Comparison of ENCODE assay signal across 17 cellular contexts in genomic region chr6:164751395-164751794, GRCh38.
DNase-seq lines count a peak whose midpoint lies in the region; ATAC-seq and TF ChIP-seq lines count a peak whose summit lies in the region.
"Had no signal": no experiment of that assay in that cellular context is flagged by ENCODE, and none has a peak within 500 bp of the region (broad histone marks: within the 10 kb centered on the region; RNA-seq: fewer than 3 reads in every experiment).

No MANE protein-coding gene starts in this region.

- H3K4me3 Mint-ChIP-seq in GM23338: no peak overlapping the region
- H3K4me3 Mint-ChIP-seq in stimulated activated memory B cell treated with anti-CD40 and anti-IgM and Interleukin-4, amounts not matched to agents 10 μg/mL and 1 μg/mL and 100 μg/mL, for 72 hours: no peak overlapping the region
- H3K4me3 Mint-ChIP-seq: B cell; CD4-positive, alpha-beta T cell; CD8-positive, alpha-beta T cell had no signal

- peaks cover 8% of the 10 kb centered on the region; the same call in 1 of the 3 replicates for H3K36me3 Mint-ChIP-seq in GM23338 (ENCODE audit: low read depth)
- no peaks in the 10 kb centered on the region for H3K36me3 Mint-ChIP-seq in stimulated activated memory B cell treated with anti-CD40 and anti-IgM and Interleukin-4, amounts not matched to agents 10 μg/mL and 1 μg/mL and 100 μg/mL, for 72 hours
- H3K36me3 Mint-ChIP-seq: CD8-positive, alpha-beta T cell had no signal

- H3F3A ChIP-seq in GM23338 (replicated peaks; ENCODE audit: low read depth): no peaks in the 10 kb centered on the region

- no peaks in the 10 kb centered on the region for H3K79me2 ChIP-seq in GM23338 (replicated peaks; ENCODE audit: insufficient read depth)

- TF ChIP-seq EP300 in esophagus muscularis mucosa (IDR thresholded peaks at IDR 0.05): no peak

- no peak overlapping the region for H3K4me2 ChIP-seq in GM23338
- H3K4me2 ChIP-seq: A549; BLaER1 treated with 17β-estradiol and CSF1 and Interleukin-3, amounts not matched to agents 10 nM and 100 nM had no signal

- H3K27me3 Mint-ChIP-seq in GM23338 (ENCODE audit: insufficient read depth, low read depth, poor library complexity): no peaks in the 10 kb centered on the region
- H3K27me3 Mint-ChIP-seq in stimulated activated memory B cell treated with anti-CD40 and anti-IgM and Interleukin-4, amounts not matched to agents 10 μg/mL and 1 μg/mL and 100 μg/mL, for 72 hours: no peaks in the 10 kb centered on the region
- H3K27me3 Mint-ChIP-seq: B cell; CD4-positive, alpha-beta T cell had no signal

- DNase-seq in GM23338 (ENCODE audit: low spot score) (no peak), esophagus muscularis mucosa (ENCODE audit: extremely low spot score) (peak; percentile 90), germinal center (ENCODE audit: low spot score) (no peak), HuH-7.5 (ENCODE audit: low spot score) (no peak)
- DNase-seq: AML-193; Caco-2; Calu3; CD4-positive, alpha-beta T cell; CD8-positive, alpha-beta T cell; DMS79 treated with DMSO at 0.1 percent for 48 hours; GF-D8 had no signal

- no peak overlapping the region for H3K4me3 ChIP-seq in GM23338
- no peak overlapping the region for H3K4me3 ChIP-seq in esophagus muscularis mucosa
- H3K4me3 ChIP-seq: A549; BLaER1 treated with 17β-estradiol and CSF1 and Interleukin-3, amounts not matched to agents 10 nM and 100 nM had no signal

- H3K27me3 ChIP-seq in GM23338 (ENCODE audit: insufficient read depth): no peaks in the 10 kb centered on the region
- no peaks in the 10 kb centered on the region for H3K27me3 ChIP-seq in esophagus muscularis mucosa
- H3K27me3 ChIP-seq: BLaER1 treated with 17β-estradiol and CSF1 and Interleukin-3, amounts not matched to agents 10 nM and 100 nM had no signal

- no peaks in the 10 kb centered on the region for H4K20me1 ChIP-seq in GM23338 (replicated peaks; ENCODE audit: insufficient read depth)
- H4K20me1 ChIP-seq: BLaER1 treated with 17β-estradiol and CSF1 and Interleukin-3, amounts not matched to agents 10 nM and 100 nM had no signal

- intact Hi-C loops in esophagus muscularis mucosa (cut with DNase I): no loop called here

- H3K36me3 ChIP-seq in GM23338 (ENCODE audit: insufficient read depth): no peaks in the 10 kb centered on the region
- no peaks in the 10 kb centered on the region for H3K36me3 ChIP-seq in esophagus muscularis mucosa
- H3K36me3 ChIP-seq: BLaER1 treated with 17β-estradiol and CSF1 and Interleukin-3, amounts not matched to agents 10 nM and 100 nM had no signal

- peaks cover under 1% of the 10 kb centered on the region; the same call in 1 of the 2 replicates for H3K9me2 ChIP-seq in GM23338 (ENCODE audit: insufficient read depth)

- no peak overlapping the region for H3K27ac Mint-ChIP-seq in GM23338
- no peak overlapping the region for H3K27ac Mint-ChIP-seq in stimulated activated memory B cell treated with anti-CD40 and anti-IgM and Interleukin-4, amounts not matched to agents 10 μg/mL and 1 μg/mL and 100 μg/mL, for 72 hours
- H3K27ac Mint-ChIP-seq: B cell; CD4-positive, alpha-beta T cell; CD8-positive, alpha-beta T cell had no signal

- H3K4me1 Mint-ChIP-seq in GM23338: peaks cover 3% of the 10 kb centered on the region; the same call in 2 of the 3 replicates
- no peaks in the 10 kb centered on the region for H3K4me1 Mint-ChIP-seq in stimulated activated memory B cell treated with anti-CD40 and anti-IgM and Interleukin-4, amounts not matched to agents 10 μg/mL and 1 μg/mL and 100 μg/mL, for 72 hours
- H3K4me1 Mint-ChIP-seq: B cell had no signal

- H3K9me3 Mint-ChIP-seq in GM23338: peaks cover 12% of the 10 kb centered on the region
- peaks cover 3% of the 10 kb centered on the region for H3K9me3 Mint-ChIP-seq in stimulated activated memory B cell treated with anti-CD40 and anti-IgM and Interleukin-4, amounts not matched to agents 10 μg/mL and 1 μg/mL and 100 μg/mL, for 72 hours

- peak overlapping the region; percentile 7; the same call in 1 of the 2 replicates for H2AFZ ChIP-seq in GM23338

- H3K27ac ChIP-seq in GM23338 (ENCODE audit: low read depth) (no peak overlapping the region), esophagus muscularis mucosa (replicated peaks in 1 of 4) (no peak overlapping the region)
- H3K27ac ChIP-seq: 22Rv1; A549; BLaER1 treated with 17β-estradiol and CSF1 and Interleukin-3, amounts not matched to agents 10 nM and 100 nM; C4-2B had no signal

- TF ChIP-seq CTCF in GM23338 (conservative IDR thresholded peaks at IDR 0.05; ENCODE audit: low read depth in 2 of 2) (no peak), esophagus muscularis mucosa (IDR thresholded peaks at IDR 0.05) (no peak)

- WGBS in esophagus muscularis mucosa: 86% methylated on average over 5 of the region's 5 CpGs

- H3K4me1 ChIP-seq in GM23338 (ENCODE audit: insufficient read depth) (no peaks in the 10 kb centered on the region), esophagus muscularis mucosa (peaks cover 0 to 13% (median 4%) of the 10 kb centered on the region in 4 donors)
- H3K4me1 ChIP-seq: A549; BLaER1 treated with 17β-estradiol and CSF1 and Interleukin-3, amounts not matched to agents 10 nM and 100 nM; Caco-2 had no signal

- no peak for TF ChIP-seq POLR2A in esophagus muscularis mucosa (IDR thresholded peaks at IDR 0.05; ENCODE audit: low read depth)

- no peak for ATAC-seq in GM23338
- peak; percentile 25 for ATAC-seq in stimulated activated memory B cell treated with anti-CD40 and anti-IgM and Interleukin-4, amounts not matched to agents 10 μg/mL and 1 μg/mL and 100 μg/mL, for 72 hours
- ATAC-seq: A549; CD8-positive, alpha-beta T cell had no signal

- H3K9me3 ChIP-seq in esophagus muscularis mucosa: no peaks in the 10 kb centered on the region
- H3K9me3 ChIP-seq: A549, Caco-2 had no signal

TF ChIP-seq in GM23338, 12 proteins besides CTCF, POLR2A, EP300 and RAD21 (continues in another document):
- no peak for TF ChIP-seq NANOG (IDR thresholded peaks at IDR 0.05; ENCODE audit: borderline replicate concordance)
- no peak for TF ChIP-seq ETS1 (IDR thresholded peaks at IDR 0.05)
- TF ChIP-seq CREB1 (CRISPR knock-in tag; IDR thresholded peaks at IDR 0.05; ENCODE audit: low read depth): no peak
- no peak for TF ChIP-seq STAT1 (IDR thresholded peaks at IDR 0.05; ENCODE audit: unreplicated experiment)
- TF ChIP-seq ZNF114 (CRISPR knock-in tag; IDR thresholded peaks at IDR 0.05): no peak
- TF ChIP-seq EZH2phosphoT487 (IDR thresholded peaks at IDR 0.05; ENCODE audit: unreplicated experiment): no peak
